Comparison of ENCODE assay signal across 28 cellular contexts in genomic region chr14:94421316-94421715, GRCh38. TPM values are rescaled to one million over a fixed set of nuclear protein-coding genes. Genes with fewer than 3 reads are reported as not detected.
"Had no signal": no experiment of that assay in that cellular context is flagged by ENCODE, and none has a peak within 500 bp of the region (broad histone marks: within the 10 kb centered on the region; RNA-seq: fewer than 3 reads in every experiment).

No MANE protein-coding gene starts in this region.

- ATAC-seq: K562, Panc1, PC-3, T-cell had no signal

- H3K27ac ChIP-seq: HL-60, KMS-11, RWPE1 had no signal

- H3K4me3 ChIP-seq: K562 had no signal

- H3K9me3 ChIP-seq: SK-N-SH had no signal

- DNase-seq: MV-4-11; NCI-H1048; NCI-H1105; NCI-H1436; NCI-H1694; NCI-H187 treated with DMSO at 0.1 percent for 48 hours; NCI-H2029 treated with DMSO at 0.1 percent for 48 hours; NCI-H2171 treated with DMSO at 0.1 percent for 48 hours; NCI-H345; NCI-H446 treated with DMSO at 0.1 percent for 48 hours; NCI-H510A treated with DMSO at 0.1 percent for 48 hours; NCI-H526; NK-92 treated with Interleukin-12 subunit alpha and Interleukin-12 subunit beta, amount 100 ng/mL, for 24 hours; PC-3; SHP77; SK-N-SH; SW 1271; T-cell had no signal

- H3K9ac ChIP-seq: KMS-11, SK-N-SH had no signal

- FAIRE-seq: HTR-8/SVneo, K562 had no signal

- H3K4me2 ChIP-seq: KMS-11, SK-N-SH had no signal

RNA-seq across cellular contexts. Expression of gene SERPINA11, which starts 31.3 kb away (rescaled TPM):
- total RNA-seq: K562, M059J, OCI-LY7, PC-3, SK-MEL-5, T-cell had no signal
- polyA plus RNA-seq: IgD-negative memory B cell, K562, SK-N-SH had no signal

RNA-seq across cellular contexts. Expression of gene SERPINA1, which starts 32.9 kb away (rescaled TPM):
- total RNA-seq: OCI-LY7 had no signal
- polyA plus RNA-seq: K562 had no signal

RNA-seq across cellular contexts. Expression of gene SERPINA9, which starts 54.7 kb away (rescaled TPM):
- total RNA-seq: K562, M059J, OCI-LY7, PC-3, SK-MEL-5, T-cell had no signal
- polyA plus RNA-seq: K562, SK-N-SH had no signal

RNA-seq across cellular contexts. Expression of gene SERPINA2, which starts 54.8 kb away (rescaled TPM):
- total RNA-seq: K562, M059J, OCI-LY7, PC-3, SK-MEL-5, T-cell had no signal
- polyA plus RNA-seq: IgD-negative memory B cell, K562, SK-N-SH had no signal
